In genomic region chr9:69258551-69258950, GRCh38 we compare ENCODE assay signal across 34 cellular contexts.
"Had no signal": no experiment of that assay in that cellular context is flagged by ENCODE, and none has a peak within 500 bp of the region (broad histone marks: within the 10 kb centered on the region; RNA-seq: fewer than 3 reads in every experiment).

No MANE protein-coding gene starts in this region.

- H3K27me3 ChIP-seq: adrenal gland, body of pancreas, cardiac muscle cell, colonic mucosa, esophagus muscularis mucosa, foreskin keratinocyte, gastroesophageal sphincter, heart right ventricle had no signal

- H3K4me3 ChIP-seq: adrenal gland, body of pancreas, cardiac muscle cell, colonic mucosa, esophagus muscularis mucosa, gastroesophageal sphincter, heart right ventricle had no signal

- H3K4me1 ChIP-seq: adrenal gland, body of pancreas, colonic mucosa, foreskin keratinocyte, gastroesophageal sphincter had no signal

- DNase-seq: activated B cell treated with CpG ODN at 0.5 μM for 24 hours; activated CD4-positive, alpha-beta T cell treated with anti-CD3 and anti-CD28 coated beads for 48 hours; activated CD4-positive, alpha-beta T cell treated with anti-CD3 and anti-CD28 coated beads, Interleukin-2, amount 50 U/mL, for 1 hour; activated CD4-positive, alpha-beta T cell treated with anti-CD3 and anti-CD28 coated beads, Interleukin-2, amount 50 U/mL, for 48 hours; activated CD8-positive, alpha-beta memory T cell treated with anti-CD3 and anti-CD28 coated beads for 24 hours; activated CD8-positive, alpha-beta T cell treated with anti-CD3 and anti-CD28 coated beads for 36 hours; activated effector memory CD4-positive, alpha-beta T cell treated with anti-CD3 and anti-CD28 coated beads, Interleukin-2, amount 50 U/mL, for 16 hours; activated naive CD4-positive, alpha-beta T cell treated with anti-CD3 and anti-CD28 coated beads for 36 hours; activated naive CD8-positive, alpha-beta T cell treated with anti-CD3 and anti-CD28 coated beads for 36 hours; activated naive CD8-positive, alpha-beta T cell treated with anti-CD3 and anti-CD28 coated beads, Interleukin-2, amount 50 U/mL, for 24 hours; activated T-cell treated with anti-CD3 and anti-CD28 coated beads, Interleukin-2, amount 50 U/mL, for 1 hour; activated T-cell treated with anti-CD3 and anti-CD28 coated beads, Interleukin-2, amount 50 U/mL, for 48 hours; amygdala; aorta; body of pancreas; central memory CD4-positive, alpha-beta T cell; cerebellar nuclear complex; colonic mucosa; effector CD8-positive, alpha-beta T cell; heart right ventricle; T-helper 1 cell; T-helper 17 cell; T1000; WERI-Rb-1 had no signal

- H3K4me1 Mint-ChIP-seq: activated B cell treated with CpG ODN at 0.5 μM for 24 hours; activated naive CD4-positive, alpha-beta T cell treated with anti-CD3 and anti-CD28 coated beads, Interleukin-2, amount 50 U/mL, for 24 hours; activated naive CD8-positive, alpha-beta T cell treated with anti-CD3 and anti-CD28 coated beads for 36 hours; activated naive CD8-positive, alpha-beta T cell treated with anti-CD3 and anti-CD28 coated beads, Interleukin-2, amount 50 U/mL, for 24 hours; T-helper 17 cell had no signal

- H3K4me3 Mint-ChIP-seq: activated B cell treated with CpG ODN at 0.5 μM for 24 hours; activated CD8-positive, alpha-beta T cell treated with anti-CD3 and anti-CD28 coated beads for 36 hours; activated naive CD4-positive, alpha-beta T cell treated with anti-CD3 and anti-CD28 coated beads for 36 hours; activated naive CD4-positive, alpha-beta T cell treated with anti-CD3 and anti-CD28 coated beads, Interleukin-2, amount 50 U/mL, for 24 hours; activated naive CD8-positive, alpha-beta T cell treated with anti-CD3 and anti-CD28 coated beads for 36 hours; activated naive CD8-positive, alpha-beta T cell treated with anti-CD3 and anti-CD28 coated beads, Interleukin-2, amount 50 U/mL, for 24 hours; activated T-helper 1 cell treated with anti-CD3 and anti-CD28 coated beads, Interleukin-12 subunit alpha, Interleukin-12 subunit beta, Interleukin-2, Interleukin-4 antibody, amounts not matched to agents 30 ng/mL and 10 ng/mL and 1 ng/mL, durations not matched to agents 14 hours and 24 hours and 36 hours; T-helper 17 cell; T-helper 2 cell treated with Interferon-gamma antibody and Interleukin-4, amounts not matched to agents 5 μg/mL and 100 μg/mL, for 36 hours had no signal

- H3K9me3 ChIP-seq: adrenal gland, body of pancreas, colonic mucosa, esophagus muscularis mucosa, gastroesophageal sphincter, heart right ventricle had no signal

- H3K36me3 Mint-ChIP-seq: activated naive CD4-positive, alpha-beta T cell treated with anti-CD3 and anti-CD28 coated beads, Interleukin-2, amount 50 U/mL, for 24 hours; activated naive CD8-positive, alpha-beta T cell treated with anti-CD3 and anti-CD28 coated beads for 36 hours had no signal

- H3K9me3 Mint-ChIP-seq: activated B cell treated with CpG ODN at 0.5 μM for 24 hours; activated CD8-positive, alpha-beta T cell treated with anti-CD3 and anti-CD28 coated beads for 36 hours; activated naive CD4-positive, alpha-beta T cell treated with anti-CD3 and anti-CD28 coated beads for 36 hours; activated naive CD4-positive, alpha-beta T cell treated with anti-CD3 and anti-CD28 coated beads, Interleukin-2, amount 50 U/mL, for 24 hours; activated naive CD8-positive, alpha-beta T cell treated with anti-CD3 and anti-CD28 coated beads for 36 hours; activated naive CD8-positive, alpha-beta T cell treated with anti-CD3 and anti-CD28 coated beads, Interleukin-2, amount 50 U/mL, for 24 hours; activated T-helper 1 cell treated with anti-CD3 and anti-CD28 coated beads, Interleukin-12 subunit alpha, Interleukin-12 subunit beta, Interleukin-2, Interleukin-4 antibody, amounts not matched to agents 30 ng/mL and 10 ng/mL and 1 ng/mL, durations not matched to agents 14 hours and 24 hours and 36 hours; activated T-helper 2 cell treated with anti-CD3 and anti-CD28 coated beads, Interferon-gamma antibody, Interleukin-2, Interleukin-4, amounts not matched to agents 10 μg/mL and 5 μg/mL and 100 μg/mL, durations not matched to agents 14 hours and 24 hours and 36 hours; T-helper 2 cell treated with Interferon-gamma antibody and Interleukin-4, amounts not matched to agents 5 μg/mL and 100 μg/mL, for 36 hours had no signal

- ATAC-seq: activated CD4-positive, CD25-positive, alpha-beta regulatory T cell treated with anti-CD3 and anti-CD28 coated beads, Interleukin-2, amount 50 U/mL, for 24 hours; activated CD8-positive, alpha-beta T cell treated with anti-CD3 and anti-CD28 coated beads for 36 hours; activated naive CD8-positive, alpha-beta T cell treated with anti-CD3 and anti-CD28 coated beads, Interleukin-2, amount 50 U/mL, for 24 hours; body of pancreas; gastroesophageal sphincter; T-helper 17 cell had no signal

- H3K27me3 Mint-ChIP-seq: activated CD8-positive, alpha-beta T cell treated with anti-CD3 and anti-CD28 coated beads for 36 hours; activated naive CD4-positive, alpha-beta T cell treated with anti-CD3 and anti-CD28 coated beads, Interleukin-2, amount 50 U/mL, for 24 hours; activated naive CD8-positive, alpha-beta T cell treated with anti-CD3 and anti-CD28 coated beads for 36 hours had no signal

- H3K27ac ChIP-seq: adrenal gland, body of pancreas, cardiac muscle cell, colonic mucosa, esophagus muscularis mucosa, foreskin keratinocyte, gastroesophageal sphincter, heart right ventricle, WERI-Rb-1 had no signal

- H3K27ac Mint-ChIP-seq: activated B cell treated with CpG ODN at 0.5 μM for 24 hours; activated CD8-positive, alpha-beta T cell treated with anti-CD3 and anti-CD28 coated beads for 36 hours; activated naive CD4-positive, alpha-beta T cell treated with anti-CD3 and anti-CD28 coated beads for 36 hours; activated naive CD4-positive, alpha-beta T cell treated with anti-CD3 and anti-CD28 coated beads, Interleukin-2, amount 50 U/mL, for 24 hours; activated naive CD8-positive, alpha-beta T cell treated with anti-CD3 and anti-CD28 coated beads for 36 hours; activated naive CD8-positive, alpha-beta T cell treated with anti-CD3 and anti-CD28 coated beads, Interleukin-2, amount 50 U/mL, for 24 hours; activated T-helper 1 cell treated with anti-CD3 and anti-CD28 coated beads, Interleukin-12 subunit alpha, Interleukin-12 subunit beta, Interleukin-2, Interleukin-4 antibody, amounts not matched to agents 30 ng/mL and 10 ng/mL and 1 ng/mL, durations not matched to agents 14 hours and 24 hours and 36 hours; activated T-helper 2 cell treated with anti-CD3 and anti-CD28 coated beads, Interferon-gamma antibody, Interleukin-2, Interleukin-4, amounts not matched to agents 10 μg/mL and 5 μg/mL and 100 μg/mL, durations not matched to agents 14 hours and 24 hours and 36 hours; T-helper 17 cell; T-helper 2 cell treated with Interferon-gamma antibody and Interleukin-4, amounts not matched to agents 5 μg/mL and 100 μg/mL, for 36 hours had no signal

- H3K36me3 ChIP-seq: colonic mucosa had no signal
